ENCODE assay signal across 11 cellular contexts in the genomic region with DNA sequence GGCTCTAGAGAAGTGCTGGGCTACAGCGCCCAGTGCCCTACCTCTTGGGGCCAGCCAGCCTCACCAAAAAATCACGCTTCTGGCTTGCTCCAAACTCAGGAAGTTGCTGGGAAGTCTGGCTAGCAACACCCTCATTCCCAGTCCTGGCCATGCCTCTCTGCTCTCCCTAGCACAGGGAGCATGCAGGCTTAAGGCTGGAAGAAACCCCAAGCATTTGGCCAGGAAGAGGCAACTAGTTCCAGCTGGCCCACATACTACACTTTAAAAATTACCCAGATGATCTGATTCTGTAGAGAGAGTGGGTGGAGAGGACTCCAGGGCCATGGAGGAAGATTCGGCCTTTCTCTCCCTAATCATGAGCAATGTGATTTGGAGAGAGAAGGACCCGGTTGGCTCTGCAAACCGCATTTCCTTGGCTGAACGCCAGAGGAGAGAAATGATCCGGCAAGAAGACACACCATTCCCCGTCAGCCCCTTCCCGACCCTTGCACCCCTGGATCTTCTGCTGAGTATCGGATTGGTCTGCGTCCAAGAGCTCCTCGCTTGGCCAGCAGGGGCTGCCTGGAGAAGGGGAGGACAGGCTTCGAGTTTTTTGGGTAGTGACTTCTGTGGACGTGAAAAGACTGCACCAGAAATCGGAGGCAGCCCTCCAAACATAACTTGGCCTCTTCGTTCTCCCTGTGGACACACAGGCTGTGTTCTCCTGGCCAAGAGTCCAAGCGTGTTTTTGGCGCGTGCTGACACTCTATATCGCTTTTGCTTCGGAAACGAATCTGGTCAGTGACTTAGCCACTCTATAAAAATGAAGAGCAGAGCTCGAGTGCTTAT.
DNase-seq lines count a peak whose midpoint lies in the region; ATAC-seq and TF ChIP-seq lines count a peak whose summit lies in the region.
"Had no signal": no experiment of that assay in that cellular context is flagged by ENCODE, and none has a peak within 500 bp of the region (broad histone marks: within the 10 kb centered on the region; RNA-seq: fewer than 3 reads in every experiment).

No MANE protein-coding gene starts in this region.

- peak in 1 of 2 donors; percentile 20 for TF ChIP-seq CTCF in left lung (IDR thresholded peaks at IDR 0.05)

- no peak overlapping the region for H3K9ac ChIP-seq in stomach smooth muscle (ENCODE audit: low read length in 2 of 2)

- H3K27ac ChIP-seq in ectodermal cell (ENCODE audit: insufficient read depth, low read depth, low read length, poor library complexity, severe bottlenecking) (peak overlapping the region; percentile 38), left lung (peak overlapping the region; percentile 33 to 62), stomach smooth muscle (ENCODE audit: low read length) (peak overlapping the region; percentile 64)

- intact Hi-C loops in left lung (cut with DNase I), result loop anchor here in 1 of 2 donors (10.0 kb wide), 1 partner anchor 1099 kb away; a partner anchor contains a TSS

- no peaks in the 10 kb centered on the region for H3K27me3 ChIP-seq in ectodermal cell (ENCODE audit: control insufficient read depth, insufficient read depth, low read length, poor library complexity, severe bottlenecking)
- no peaks in the 10 kb centered on the region for H3K27me3 ChIP-seq in left lung
- no peaks in the 10 kb centered on the region for H3K27me3 ChIP-seq in stomach smooth muscle (ENCODE audit: control insufficient read depth in 1 of 2, insufficient read depth in 2 of 2, low read length in 2 of 2)

- H3K4me1 Mint-ChIP-seq in activated naive CD8-positive, alpha-beta T cell treated with anti-CD3 and anti-CD28 coated beads, Interleukin-2, amount 50 U/mL, for 24 hours, result peaks cover 4% of the 10 kb centered on the region
- H3K4me1 Mint-ChIP-seq: activated naive CD4-positive, alpha-beta T cell treated with anti-CD3 and anti-CD28 coated beads, Interleukin-2, amount 50 U/mL, for 24 hours had no signal

- H3K4me3 ChIP-seq in ectodermal cell (ENCODE audit: insufficient read depth, low read depth, low read length), result no peak overlapping the region
- no peak overlapping the region for H3K4me3 ChIP-seq in left lung
- H3K4me3 ChIP-seq in stomach smooth muscle (ENCODE audit: low read length in 2 of 2), result peak overlapping the region; percentile 18 to 49

- 89 to 92% methylated on average over 23 of the region's 23 CpGs for WGBS in ectodermal cell, 2 experiments

- no peaks in the 10 kb centered on the region for H3K36me3 Mint-ChIP-seq in activated naive CD8-positive, alpha-beta T cell treated with anti-CD3 and anti-CD28 coated beads, Interleukin-2, amount 50 U/mL, for 24 hours (ENCODE audit: low read depth)
- H3K36me3 Mint-ChIP-seq: activated naive CD4-positive, alpha-beta T cell treated with anti-CD3 and anti-CD28 coated beads, Interleukin-2, amount 50 U/mL, for 24 hours had no signal

- H3K27ac Mint-ChIP-seq in activated naive CD8-positive, alpha-beta T cell treated with anti-CD3 and anti-CD28 coated beads, Interleukin-2, amount 50 U/mL, for 24 hours, result no peak overlapping the region
- H3K27ac Mint-ChIP-seq: activated naive CD4-positive, alpha-beta T cell treated with anti-CD3 and anti-CD28 coated beads, Interleukin-2, amount 50 U/mL, for 24 hours had no signal

- DNase-seq in NCI-H1092 treated with DMSO at 0.1 percent for 48 hours (lab: John Stamatoyannopoulos, UW), result peak; percentile 74
- DNase-seq in left lung, result peak in 1 of 2 donors; percentile 78
- no peak for DNase-seq in activated naive CD8-positive, alpha-beta T cell treated with anti-CD3 and anti-CD28 coated beads, Interleukin-2, amount 50 U/mL, for 24 hours
- DNase-seq: Kasumi-1 had no signal

- H3K27me3 Mint-ChIP-seq in activated naive CD8-positive, alpha-beta T cell treated with anti-CD3 and anti-CD28 coated beads, Interleukin-2, amount 50 U/mL, for 24 hours, result no peaks in the 10 kb centered on the region
- H3K27me3 Mint-ChIP-seq: activated naive CD4-positive, alpha-beta T cell treated with anti-CD3 and anti-CD28 coated beads, Interleukin-2, amount 50 U/mL, for 24 hours had no signal

- no peaks in the 10 kb centered on the region for H3K9me3 ChIP-seq in ectodermal cell (ENCODE audit: control insufficient read depth, low read length)
- H3K9me3 ChIP-seq in left lung, result no peaks in the 10 kb centered on the region
- no peaks in the 10 kb centered on the region for H3K9me3 ChIP-seq in stomach smooth muscle (ENCODE audit: control insufficient read depth in 2 of 2, low read length in 2 of 2)

- H3K4me1 ChIP-seq in ectodermal cell (ENCODE audit: control insufficient read depth, insufficient read depth, low read length) (peaks cover 15% of the 10 kb centered on the region), left lung (no peaks in the 10 kb centered on the region), stomach smooth muscle (ENCODE audit: control insufficient read depth, insufficient read depth, low read length) (peaks cover 22% of the 10 kb centered on the region)

- H3K9me3 Mint-ChIP-seq in activated naive CD8-positive, alpha-beta T cell treated with anti-CD3 and anti-CD28 coated beads, Interleukin-2, amount 50 U/mL, for 24 hours, result no peaks in the 10 kb centered on the region
- H3K9me3 Mint-ChIP-seq: activated naive CD4-positive, alpha-beta T cell treated with anti-CD3 and anti-CD28 coated beads, Interleukin-2, amount 50 U/mL, for 24 hours had no signal

- H3K4me3 Mint-ChIP-seq in activated naive CD8-positive, alpha-beta T cell treated with anti-CD3 and anti-CD28 coated beads, Interleukin-2, amount 50 U/mL, for 24 hours, result no peak overlapping the region
- H3K4me3 Mint-ChIP-seq: activated naive CD4-positive, alpha-beta T cell treated with anti-CD3 and anti-CD28 coated beads, Interleukin-2, amount 50 U/mL, for 24 hours had no signal

- H3K36me3 ChIP-seq in ectodermal cell (ENCODE audit: control insufficient read depth, insufficient read depth, low read length) (no peaks in the 10 kb centered on the region), left lung (no peaks in the 10 kb centered on the region), stomach smooth muscle (ENCODE audit: control insufficient read depth in 2 of 2, insufficient read depth in 2 of 2, low read length in 2 of 2) (no peaks in the 10 kb centered on the region)

- ATAC-seq in left lung (peak; percentile 75), GM18867 (IDR thresholded peaks at IDR 0.05; ENCODE audit: unreplicated experiment) (no peak), GM19463 (IDR thresholded peaks at IDR 0.05; ENCODE audit: unreplicated experiment) (no peak), HG03039 (IDR thresholded peaks at IDR 0.05; ENCODE audit: unreplicated experiment) (no peak)
- ATAC-seq in activated naive CD8-positive, alpha-beta T cell treated with anti-CD3 and anti-CD28 coated beads, Interleukin-2, amount 50 U/mL, for 24 hours, result no peak
- ATAC-seq: HCT116 had no signal

Comparison
In these comparisons a context has a peak if more than half of its experiments do, and no peak if none do; other contexts are left out.
1. H3K4me3 ChIP-seq: peak in stomach smooth muscle (2 of 2); none in ectodermal cell (single experiment) and left lung (0 of 2).
2. Peak in every context shown above with its lines, with median percentiles within 50 percentile points of each other: H3K27ac ChIP-seq.